8 cellular contexts compared by ENCODE assay signal in genomic region chr18:45496746-45497145, GRCh38.
"Had no signal": no experiment of that assay in that cellular context is flagged by ENCODE, and none has a peak within 500 bp of the region (broad histone marks: within the 10 kb centered on the region; RNA-seq: fewer than 3 reads in every experiment).

No MANE protein-coding gene starts in this region.

- ATAC-seq: GM12878 had no signal

- DNase-seq: GDM1, GF-D8 had no signal

- FAIRE-seq: G401.6, GM12878, GM12891, GM12892, GM18507, GM19239 had no signal

- H3K4me3 ChIP-seq: GM12878 had no signal
